In genomic region chr21:42839271-42840231, GRCh38 we compare ENCODE assay signal across 14 cellular contexts. TPM values are rescaled to one million over a fixed set of nuclear protein-coding genes. Genes with fewer than 3 reads are reported as not detected.
DNase-seq lines count a peak whose midpoint lies in the region; FAIRE-seq and TF ChIP-seq lines count a peak whose summit lies in the region.
"Had no signal": no experiment of that assay in that cellular context is flagged by ENCODE, and none has a peak within 500 bp of the region (broad histone marks: within the 10 kb centered on the region; RNA-seq: fewer than 3 reads in every experiment).

No MANE protein-coding gene starts in this region.

- peaks cover 2% of the 10 kb centered on the region for H4K20me1 ChIP-seq in neural progenitor cell (ENCODE audit: low read depth)

- H3K27me3 ChIP-seq in neural progenitor cell = no peaks in the 10 kb centered on the region
- no peaks in the 10 kb centered on the region for H3K27me3 ChIP-seq in esophagus squamous epithelium
- H3K27me3 ChIP-seq: gastroesophageal sphincter had no signal

- peak; percentile 34; the same call in 1 of the 2 replicates for TF ChIP-seq POLR2A in GM12892 (IDR thresholded peaks at IDR 0.05; ENCODE audit: low read depth, low read length)
- TF ChIP-seq POLR2A in esophagus squamous epithelium (IDR thresholded peaks at IDR 0.05) = no peak

- H3K27ac ChIP-seq in neural progenitor cell (no peak overlapping the region), esophagus squamous epithelium (no peak overlapping the region)
- H3K27ac ChIP-seq: gastroesophageal sphincter, KMS-11 had no signal

- no peaks in the 10 kb centered on the region for H3K9me3 ChIP-seq in neural progenitor cell (ENCODE audit: low read depth)
- no peaks in the 10 kb centered on the region for H3K9me3 ChIP-seq in esophagus squamous epithelium
- H3K9me3 ChIP-seq: gastroesophageal sphincter had no signal

- H3K27me3 Mint-ChIP-seq in T-helper 2 cell treated with Interferon-gamma antibody and Interleukin-4, amounts not matched to agents 5 μg/mL and 100 μg/mL, for 36 hours (ENCODE audit: low read depth) = no peaks in the 10 kb centered on the region
- H3K27me3 Mint-ChIP-seq in neural progenitor cell (ENCODE audit: insufficient read depth, low read depth) = peaks cover 4% of the 10 kb centered on the region
- H3K27me3 Mint-ChIP-seq: CD4-positive, alpha-beta T cell had no signal

- H3K79me2 ChIP-seq in neural progenitor cell (ENCODE audit: low read depth) = peaks cover 9% of the 10 kb centered on the region

- H3K9me3 Mint-ChIP-seq in T-helper 2 cell treated with Interferon-gamma antibody and Interleukin-4, amounts not matched to agents 5 μg/mL and 100 μg/mL, for 36 hours = no peaks in the 10 kb centered on the region
- no peaks in the 10 kb centered on the region for H3K9me3 Mint-ChIP-seq in neural progenitor cell
- H3K9me3 Mint-ChIP-seq: CD4-positive, alpha-beta T cell; immature natural killer cell had no signal

- TF ChIP-seq CTCF in neural progenitor cell (IDR thresholded peaks at IDR 0.05) (no peak), esophagus squamous epithelium (IDR thresholded peaks at IDR 0.05) (no peak)

- intact Hi-C loops in esophagus squamous epithelium (cut with DNase I) = loop anchor here (10.0 kb wide), 1 partner anchor 685 kb away; no protein-coding TSS in a partner anchor

- no peak overlapping the region for H3K9ac ChIP-seq in neural progenitor cell
- H3K9ac ChIP-seq: KMS-11 had no signal

- H2AFZ ChIP-seq in neural progenitor cell (replicated peaks) = no peak overlapping the region

- H3K4me3 Mint-ChIP-seq in T-helper 2 cell treated with Interferon-gamma antibody and Interleukin-4, amounts not matched to agents 5 μg/mL and 100 μg/mL, for 36 hours = no peak overlapping the region
- peak overlapping the region; percentile 35 for H3K4me3 Mint-ChIP-seq in neural progenitor cell
- H3K4me3 Mint-ChIP-seq: CD4-positive, alpha-beta T cell; immature natural killer cell had no signal

- H3K36me3 Mint-ChIP-seq in T-helper 2 cell treated with Interferon-gamma antibody and Interleukin-4, amounts not matched to agents 5 μg/mL and 100 μg/mL, for 36 hours (ENCODE audit: low read depth) = peaks cover 21% of the 10 kb centered on the region
- peaks cover 15% of the 10 kb centered on the region for H3K36me3 Mint-ChIP-seq in neural progenitor cell

- WGBS in esophagus squamous epithelium, 2 donors = 96 to 100% methylated on average over 1 to 7 of the region's 29 CpGs

- no peak overlapping the region for H3K4me2 ChIP-seq in neural progenitor cell
- H3K4me2 ChIP-seq: KMS-11 had no signal

- H3K4me3 ChIP-seq in neural progenitor cell (no peak overlapping the region), esophagus squamous epithelium (no peak overlapping the region)
- H3K4me3 ChIP-seq: gastroesophageal sphincter had no signal

- H3K27ac Mint-ChIP-seq in T-helper 2 cell treated with Interferon-gamma antibody and Interleukin-4, amounts not matched to agents 5 μg/mL and 100 μg/mL, for 36 hours = peak overlapping the region; percentile 13
- no peak overlapping the region for H3K27ac Mint-ChIP-seq in neural progenitor cell
- H3K27ac Mint-ChIP-seq: CD4-positive, alpha-beta T cell; immature natural killer cell had no signal

- H3K4me1 ChIP-seq in neural progenitor cell = no peaks in the 10 kb centered on the region
- H3K4me1 ChIP-seq in esophagus squamous epithelium = peaks cover 0 to 3% (median 0%) of the 10 kb centered on the region in 3 donors

- H3K4me1 Mint-ChIP-seq in T-helper 2 cell treated with Interferon-gamma antibody and Interleukin-4, amounts not matched to agents 5 μg/mL and 100 μg/mL, for 36 hours (ENCODE audit: low read depth) = no peaks in the 10 kb centered on the region
- no peaks in the 10 kb centered on the region for H3K4me1 Mint-ChIP-seq in neural progenitor cell

- H3K36me3 ChIP-seq in neural progenitor cell (peaks cover 3% of the 10 kb centered on the region), esophagus squamous epithelium (peaks cover 7 to 61% (median 18%) of the 10 kb centered on the region in 3 donors)

- peak; percentile 5 for FAIRE-seq in GM12892 (lab: Jason Lieb, UNC)
- FAIRE-seq: endothelial cell of umbilical vein had no signal

- DNase-seq in T-helper 2 cell treated with Interferon-gamma antibody and Interleukin-4, amounts not matched to agents 5 μg/mL and 100 μg/mL, for 36 hours (ENCODE audit: low spot score) = no peak
- DNase-seq in T-helper 2 cell = no peak
- DNase-seq in GM12892 (ENCODE audit: insufficient read length) = no peak
- DNase-seq in activated CD8-positive, alpha-beta memory T cell treated with anti-CD3 and anti-CD28 coated beads, Interleukin-2, amount 50 U/mL, for 48 hours = peak; percentile 48
- DNase-seq in neural progenitor cell (ENCODE audit: low spot score) = no peak
- DNase-seq in hypothalamus (lab: John Stamatoyannopoulos, UW) = no peak
- DNase-seq in midbrain (lab: John Stamatoyannopoulos, UW) = no peak
- DNase-seq in esophagus squamous epithelium (lab: John Stamatoyannopoulos, UW) = no peak
- DNase-seq: immature natural killer cell, NCI-H1105 treated with DMSO at 0.1 percent for 48 hours had no signal

- no peaks in the 10 kb centered on the region for H3F3A ChIP-seq in neural progenitor cell (ENCODE audit: low read depth)

RNA-seq across cellular contexts. Expression of gene WDR4, which starts 39.8 kb away (rescaled TPM):
- polyA plus RNA-seq in GM12892 (2012; ENCODE audit: missing spikeins) = 10.4 TPM
- total RNA-seq in neural progenitor cell (ENCODE audit: low replicate concordance) = 5.7 and 14.6 TPM in 2 replicates
- 10 to 100 TPM in 3 of 4 donors, 1 to 10 TPM in 1; 4.1 to 20.8 (median 17.2) TPM for total RNA-seq in esophagus squamous epithelium

RNA-seq across cellular contexts. Expression of gene NDUFV3, which starts 53.6 kb away (rescaled TPM):
- 16.2 TPM for polyA plus RNA-seq in GM12892 (2012; ENCODE audit: missing spikeins)
- total RNA-seq in neural progenitor cell (ENCODE audit: low replicate concordance) = 16.7 and 24.4 TPM in 2 replicates
- total RNA-seq in esophagus squamous epithelium = 10 to 100 TPM; 32.3 to 48.4 (median 38.0) TPM
